Comparison of ENCODE assay signal across 1 cellular context in the genomic region with DNA sequence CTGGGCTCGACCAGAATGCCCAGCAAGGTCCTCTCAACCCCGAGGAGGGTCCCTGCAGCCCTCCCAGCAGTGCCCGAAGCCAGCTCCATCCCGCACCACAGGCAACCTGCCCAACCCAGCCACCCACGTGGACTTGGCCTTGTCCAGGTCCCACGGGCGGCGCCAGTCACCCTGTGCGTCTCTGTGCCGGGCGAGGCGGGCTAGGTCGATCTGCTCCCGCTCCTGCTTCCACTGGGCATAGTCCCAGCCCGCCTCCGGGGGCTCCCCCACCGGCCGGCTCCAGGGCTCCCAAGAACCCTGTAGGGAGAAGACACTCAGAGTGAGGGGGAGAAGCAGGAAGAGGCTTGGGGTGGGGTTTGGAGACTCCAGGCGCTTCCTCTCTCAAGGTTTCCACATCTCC.
TF ChIP-seq lines count a peak whose summit lies in the region.

No MANE protein-coding gene starts in this region.

TF ChIP-seq in HepG2, 621 proteins besides CTCF, POLR2A, EP300 and RAD21:
- no peak for TF ChIP-seq ARNTL (CRISPR knock-in tag; IDR thresholded peaks at IDR 0.05)
- TF ChIP-seq ZNF691 (CRISPR knock-in tag; IDR thresholded peaks at IDR 0.05; ENCODE audit: borderline replicate concordance, low read depth): 0 out of 2 replicates have a peak, but pooled peaks have one; percentile 7
